ENCODE assay signal across 8 cellular contexts in the genomic region with DNA sequence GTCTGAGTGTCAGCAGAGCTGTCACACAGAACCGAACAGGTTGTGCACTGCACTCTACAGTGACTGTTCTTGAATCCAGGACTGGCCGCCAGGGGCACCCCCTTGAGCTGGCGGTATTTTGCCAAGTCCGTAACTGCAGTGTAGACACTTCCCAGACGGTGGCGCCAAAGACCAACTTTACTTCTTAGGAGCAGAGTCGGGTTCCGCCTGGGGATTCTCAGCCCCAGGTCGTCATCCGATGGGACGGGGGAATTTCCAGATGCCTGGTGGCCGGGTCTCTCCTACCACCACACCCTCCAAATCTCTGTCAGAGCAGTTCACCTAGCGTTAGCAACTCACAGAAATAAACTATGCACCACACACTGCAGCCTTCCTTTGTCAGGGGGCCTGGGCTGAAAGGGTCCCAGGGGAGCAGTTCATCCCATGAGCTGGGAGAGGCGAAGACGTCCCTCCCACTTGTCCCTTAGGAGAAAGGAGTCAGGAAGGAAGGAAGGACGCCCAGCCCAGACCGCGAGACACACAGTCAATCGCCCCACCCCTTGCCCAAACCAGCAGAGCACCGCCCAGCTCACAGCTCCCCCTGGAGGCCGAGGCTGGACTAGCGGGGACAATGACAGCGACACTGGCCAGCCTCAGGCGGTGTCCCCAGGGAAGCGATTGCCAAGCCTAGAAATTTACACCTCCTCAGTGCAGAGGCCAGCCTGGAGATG. TPM values are rescaled to one million over a fixed set of nuclear protein-coding genes. Genes with fewer than 3 reads are reported as not detected.
DNase-seq lines count a peak whose midpoint lies in the region; ATAC-seq and TF ChIP-seq lines count a peak whose summit lies in the region.

No MANE protein-coding gene starts in this region.

- H3K27me3 ChIP-seq in osteoblast (ENCODE audit: insufficient read depth, low read length) (no peaks in the 10 kb centered on the region), thoracic aorta (replicated peaks; ENCODE audit: insufficient read depth) (no peaks in the 10 kb centered on the region)

- H3K9ac ChIP-seq in SK-N-MC (ENCODE audit: insufficient read length) = no peak overlapping the region

- H4K20me1 ChIP-seq in osteoblast (ENCODE audit: insufficient read depth, low read length) = no peaks in the 10 kb centered on the region

- H3K36me3 ChIP-seq in SK-N-MC (ENCODE audit: insufficient read depth, low read length) = no peaks in the 10 kb centered on the region
- H3K36me3 ChIP-seq in osteoblast (ENCODE audit: insufficient read depth, low read length) = no peaks in the 10 kb centered on the region
- no peaks in the 10 kb centered on the region for H3K36me3 ChIP-seq in thoracic aorta

- H3K4me1 ChIP-seq in osteoblast (ENCODE audit: insufficient read depth, low read length) = peaks cover 14% of the 10 kb centered on the region
- peaks cover 0 to 4% of the 10 kb centered on the region in 2 donors for H3K4me1 ChIP-seq in thoracic aorta (ENCODE audit: control insufficient read depth in 1 of 2, low read depth in 2 of 2)

- peak; percentile 75 for ATAC-seq in HG02610 (IDR thresholded peaks at IDR 0.05; ENCODE audit: unreplicated experiment)
- peak; percentile 89 to 90 for ATAC-seq in activated naive CD4-positive, alpha-beta T cell treated with anti-CD3 and anti-CD28 coated beads, Interleukin-2, amount 50 U/mL, for 72 hours
- peak; percentile 87 for ATAC-seq in thoracic aorta (ENCODE audit: insufficient number of reproducible peaks, low FRiP score, low read depth)

- H3K27ac Mint-ChIP-seq in activated naive CD4-positive, alpha-beta T cell treated with anti-CD3 and anti-CD28 coated beads, Interleukin-2, amount 50 U/mL, for 72 hours = peak overlapping the region; percentile 94 to 97
- H3K27ac Mint-ChIP-seq in glutamatergic neuron (ENCODE audit: unreplicated experiment) = peak overlapping the region; percentile 93

- H3K4me3 ChIP-seq in SK-N-MC (peak overlapping the region; percentile 77), osteoblast (ENCODE audit: insufficient read depth, low read length) (peak overlapping the region; percentile 72), thoracic aorta (peak overlapping the region; percentile 66)

- H3K9me3 ChIP-seq in SK-N-MC (ENCODE audit: low read depth, low read length) (no peaks in the 10 kb centered on the region), osteoblast (ENCODE audit: low read depth, low read length) (no peaks in the 10 kb centered on the region), thoracic aorta (no peaks in the 10 kb centered on the region)

- no peaks in the 10 kb centered on the region for H3K79me2 ChIP-seq in osteoblast (ENCODE audit: insufficient read depth, low read length)

- H3K36me3 Mint-ChIP-seq in activated naive CD4-positive, alpha-beta T cell treated with anti-CD3 and anti-CD28 coated beads, Interleukin-2, amount 50 U/mL, for 72 hours = no peaks in the 10 kb centered on the region
- no peaks in the 10 kb centered on the region for H3K36me3 Mint-ChIP-seq in glutamatergic neuron (ENCODE audit: unreplicated experiment)

- TF ChIP-seq CTCF in GM10266 (IDR thresholded peaks at IDR 0.05; ENCODE audit: control insufficient read depth, insufficient read depth, low read depth, missing control alignments) (peak; percentile 99), glutamatergic neuron (IDR thresholded peaks at IDR 0.05; ENCODE audit: partially characterized antibody, unreplicated experiment) (peak; percentile 89), osteoblast (IDR thresholded peaks at IDR 0.05; ENCODE audit: extremely low read depth, low read depth, low read length) (peak; percentile 83), thoracic aorta (IDR thresholded peaks at IDR 0.05) (peak; percentile 77)

- peaks cover 18% of the 10 kb centered on the region for H3K27me3 Mint-ChIP-seq in glutamatergic neuron (ENCODE audit: unreplicated experiment)

- H3K4me3 Mint-ChIP-seq in glutamatergic neuron (ENCODE audit: unreplicated experiment) = peak overlapping the region; percentile 92

- H3K27ac ChIP-seq in SK-N-MC (no peak overlapping the region), osteoblast (ENCODE audit: low read depth, low read length) (peak overlapping the region; percentile 75), thoracic aorta (peak overlapping the region; percentile 82 to 93)

- peaks cover 2% of the 10 kb centered on the region for H3K4me1 Mint-ChIP-seq in glutamatergic neuron (ENCODE audit: low read depth, unreplicated experiment)

- H2AFZ ChIP-seq in osteoblast (ENCODE audit: low read length) = peak overlapping the region; percentile 86

- DNase-seq in GM10266 (ENCODE audit: extremely low spot score) (peak; percentile 90), NCI-H1048 (lab: John Stamatoyannopoulos, UW) (peak; percentile 58), SK-N-MC (ENCODE audit: low read depth, low spot score) (peak; percentile 47), glutamatergic neuron (peak; percentile 98), osteoblast (ENCODE audit: insufficient read length, low spot score, missing footprints) (peak; percentile 98), thoracic aorta (ENCODE audit: low spot score) (peak; percentile 87)
- DNase-seq in activated naive CD4-positive, alpha-beta T cell treated with anti-CD3 and anti-CD28 coated beads, Interleukin-2, amount 50 U/mL, for 72 hours (ENCODE audit: low spot score in 2 of 2) = peak; percentile 96 to 99

- H3K4me2 ChIP-seq in osteoblast (ENCODE audit: insufficient read depth, low read length) = peak overlapping the region; percentile 87

- H3K9me3 Mint-ChIP-seq in activated naive CD4-positive, alpha-beta T cell treated with anti-CD3 and anti-CD28 coated beads, Interleukin-2, amount 50 U/mL, for 72 hours = no peaks in the 10 kb centered on the region
- H3K9me3 Mint-ChIP-seq in glutamatergic neuron (ENCODE audit: unreplicated experiment) = peaks cover 11% of the 10 kb centered on the region

RNA-seq across cellular contexts. Expression of a gene that starts 7.4 kb away (rescaled TPM):
- 10 to 100 TPM; 34.1 to 41.4 TPM for total RNA-seq in activated naive CD4-positive, alpha-beta T cell treated with anti-CD3 and anti-CD28 coated beads, Interleukin-2, amount 50 U/mL, for 72 hours
- total RNA-seq in glutamatergic neuron (ENCODE audit: unreplicated experiment) = 191 TPM
- 36.6 and 38.0 TPM in 2 replicates for total RNA-seq in osteoblast
- 100 to 1,000 TPM in 1 of 2 donors, 10 to 100 TPM in 1; 98.0 to 101 TPM for total RNA-seq in thoracic aorta

RNA-seq across cellular contexts. Expression of a gene that starts 37.9 kb away (rescaled TPM):
- under 1 TPM in 1 of 2 donors, not detected in 1; 0.64 TPM for total RNA-seq in activated naive CD4-positive, alpha-beta T cell treated with anti-CD3 and anti-CD28 coated beads, Interleukin-2, amount 50 U/mL, for 72 hours
- not detected for total RNA-seq in glutamatergic neuron (ENCODE audit: unreplicated experiment)
- total RNA-seq in osteoblast = not detected in 2 replicates
- total RNA-seq in thoracic aorta = not detected

RNA-seq across cellular contexts. Expression of a gene that starts 40.3 kb away (rescaled TPM):
- 10 to 100 TPM; 20.4 to 22.5 TPM for total RNA-seq in activated naive CD4-positive, alpha-beta T cell treated with anti-CD3 and anti-CD28 coated beads, Interleukin-2, amount 50 U/mL, for 72 hours
- total RNA-seq in glutamatergic neuron (ENCODE audit: unreplicated experiment) (111 TPM), osteoblast (146 and 158 TPM in 2 replicates), thoracic aorta (10 to 100 TPM; 68.6 to 72.7 TPM)

RNA-seq across cellular contexts. Expression of a gene that starts 41.1 kb away (rescaled TPM):
- 10 to 100 TPM; 51.5 to 62.1 TPM for total RNA-seq in activated naive CD4-positive, alpha-beta T cell treated with anti-CD3 and anti-CD28 coated beads, Interleukin-2, amount 50 U/mL, for 72 hours
- total RNA-seq in glutamatergic neuron (ENCODE audit: unreplicated experiment) (42.8 TPM), osteoblast (29.3 and 31.8 TPM in 2 replicates), thoracic aorta (10 to 100 TPM; 23.0 to 26.7 TPM)

Comparison
In these comparisons a context has a peak if more than half of its experiments do, and no peak if none do; other contexts are left out.
1. DNase-seq: peak in every context shown above with its lines; median percentile 98 in glutamatergic neuron; 98 in osteoblast; 98 in activated naive CD4-positive, alpha-beta T cell treated with anti-CD3 and anti-CD28 coated beads, Interleukin-2, amount 50 U/mL, for 72 hours; 90 in GM10266; 87 in thoracic aorta; 58 in NCI-H1048; 47 in SK-N-MC.